ENCODE assay signal across 8 cellular contexts in genomic region chr7:116249969-116250553, GRCh38. TPM values are rescaled to one million over a fixed set of nuclear protein-coding genes. Genes with fewer than 3 reads are reported as not detected.
DNase-seq lines count a peak whose midpoint lies in the region; ATAC-seq and TF ChIP-seq lines count a peak whose summit lies in the region.

No MANE protein-coding gene starts in this region.

- H3K4me1 Mint-ChIP-seq in activated CD4-positive, alpha-beta T cell treated with anti-CD3 and anti-CD28 coated beads for 36 hours, result peaks cover 36% of the 10 kb centered on the region

- H3K36me3 Mint-ChIP-seq in activated CD4-positive, alpha-beta T cell treated with anti-CD3 and anti-CD28 coated beads for 36 hours (ENCODE audit: low read depth), result peaks cover 58% of the 10 kb centered on the region

- peak overlapping the region; percentile 58 for H3K27ac Mint-ChIP-seq in activated CD4-positive, alpha-beta T cell treated with anti-CD3 and anti-CD28 coated beads for 36 hours

- no peak overlapping the region for H3K4me3 Mint-ChIP-seq in activated CD4-positive, alpha-beta T cell treated with anti-CD3 and anti-CD28 coated beads for 36 hours

- intact Hi-C loops in activated CD4-positive, alpha-beta T cell treated with anti-CD3 and anti-CD28 coated beads for 36 hours (cut with DNase I, micrococcal nuclease), result no loop called here
- intact Hi-C loops in vagina (cut with DNase I), result loop anchor here (10.0 kb wide), 2 partner anchors 565 to 1005 kb away; no protein-coding TSS in a partner anchor

- H3K4me1 ChIP-seq in vagina, result no peaks in the 10 kb centered on the region

- peaks cover 0 to 17% of the 10 kb centered on the region in 2 donors for H3K36me3 ChIP-seq in vagina

- no peak for TF ChIP-seq POLR2A in vagina (IDR thresholded peaks at IDR 0.05)

- peaks cover 5% of the 10 kb centered on the region for H3K9me3 Mint-ChIP-seq in activated CD4-positive, alpha-beta T cell treated with anti-CD3 and anti-CD28 coated beads for 36 hours (ENCODE audit: low read depth)

- no peaks in the 10 kb centered on the region for H3K27me3 ChIP-seq in vagina

- no peaks in the 10 kb centered on the region for H3K9me3 ChIP-seq in vagina

- H3K4me3 ChIP-seq in WI38 (ENCODE audit: low read depth, low read length) (no peak overlapping the region), vagina (no peak overlapping the region)

- ATAC-seq in activated CD4-positive, alpha-beta T cell treated with anti-CD3 and anti-CD28 coated beads for 36 hours, result peak; percentile 72
- peak; percentile 75 for ATAC-seq in HG03175 (IDR thresholded peaks at IDR 0.05; ENCODE audit: unreplicated experiment)

- H3K27ac ChIP-seq in vagina, result no peak overlapping the region

- H3K27me3 Mint-ChIP-seq in activated CD4-positive, alpha-beta T cell treated with anti-CD3 and anti-CD28 coated beads for 36 hours, result no peaks in the 10 kb centered on the region

- CTCF ChIA-PET in activated CD4-positive, alpha-beta T cell treated with anti-CD3 and anti-CD28 coated beads for 36 hours (lab: Charles Lee), result interaction anchor here (0.6 to 2.5 kb wide), 7 partner anchors 14 to 342 kb away, joined by 3 to 10 read pairs (median 3); no protein-coding TSS in a partner anchor

- TF ChIP-seq CTCF in WI38 (IDR thresholded peaks at IDR 0.05; ENCODE audit: low read depth, low read length) (peak; percentile 63), vagina (IDR thresholded peaks at IDR 0.05) (peak in 1 of 3 experiments; percentile 28)

- DNase-seq in activated CD4-positive, alpha-beta T cell treated with anti-CD3 and anti-CD28 coated beads for 36 hours, result no peak
- no peak for DNase-seq in activated CD4-positive, alpha-beta T cell treated with anti-CD3 and anti-CD28 coated beads for 4 hours
- DNase-seq in iris pigment epithelial cell (ENCODE audit: low read depth), result peak; percentile 72
- DNase-seq in NCI-H524 treated with DMSO at 0.1 percent for 48 hours (lab: John Stamatoyannopoulos, UW), result no peak
- no peak for DNase-seq in vagina (ENCODE audit: extremely low spot score in 2 of 2)
- DNase-seq in medulla oblongata (ENCODE audit: extremely low spot score), result no peak

- POLR2A ChIA-PET in activated CD4-positive, alpha-beta T cell treated with anti-CD3 and anti-CD28 coated beads for 36 hours (lab: Charles Lee), result no interaction called here

RNA-seq across cellular contexts. Expression of gene TES, which starts 39.7 kb away (rescaled TPM):
- 10 to 100 TPM; 84.8 to 97.5 TPM for total RNA-seq in activated CD4-positive, alpha-beta T cell treated with anti-CD3 and anti-CD28 coated beads for 36 hours
- 87.7 TPM for total RNA-seq in vagina
